24 cellular contexts compared by ENCODE assay signal in genomic region chr3:120726784-120727183, GRCh38. TPM values are rescaled to one million over a fixed set of nuclear protein-coding genes. Genes with fewer than 3 reads are reported as not detected.
"Had no signal": no experiment of that assay in that cellular context is flagged by ENCODE, and none has a peak within 500 bp of the region (broad histone marks: within the 10 kb centered on the region; RNA-seq: fewer than 3 reads in every experiment).

No MANE protein-coding gene starts in this region.

- H3K27me3 Mint-ChIP-seq: naive B cell, T-helper 17 cell had no signal

- H3K4me3 Mint-ChIP-seq: activated T-helper 1 cell treated with anti-CD3 and anti-CD28 coated beads, Interleukin-12 subunit alpha, Interleukin-12 subunit beta, Interleukin-2, Interleukin-4 antibody, amounts not matched to agents 30 ng/mL and 10 ng/mL and 1 ng/mL, durations not matched to agents 14 hours and 24 hours and 36 hours; neural crest cell; T-helper 17 cell had no signal

- DNase-seq: activated CD4-positive, alpha-beta T cell treated with anti-CD3 and anti-CD28 coated beads, Interleukin-2, amount 50 U/mL, for 48 hours; activated gamma-delta T cell treated with Interleukin-2 at 50 U/mL for 16 hours; amniotic stem cell; dorsolateral prefrontal cortex; heart right ventricle; left cardiac atrium; mesenchymal stem cell; mucosa of descending colon; naive B cell; stimulated activated naive CD8-positive, alpha-beta T cell treated with anti-CD3 and anti-CD28 coated beads, Interleukin-15, Interleukin-2, amounts not matched to agents 100 U/mL and 50 U/mL, for 24 hours; T-helper 17 cell; transverse colon; uterus; WERI-Rb-1 had no signal

- H3K27ac Mint-ChIP-seq: activated naive CD4-positive, alpha-beta T cell treated with anti-CD3 and anti-CD28 coated beads, Interleukin-2, amount 50 U/mL, for 72 hours; activated T-helper 1 cell treated with anti-CD3 and anti-CD28 coated beads, Interleukin-12 subunit alpha, Interleukin-12 subunit beta, Interleukin-2, Interleukin-4 antibody, amounts not matched to agents 30 ng/mL and 10 ng/mL and 1 ng/mL, durations not matched to agents 14 hours and 24 hours and 36 hours; T-helper 17 cell had no signal

- H3K27me3 ChIP-seq: dorsolateral prefrontal cortex, gastroesophageal sphincter, heart right ventricle, right atrium auricular region, suprapubic skin, transverse colon, uterus had no signal

- H3K4me1 Mint-ChIP-seq: naive B cell, neural crest cell had no signal

- H3K4me1 ChIP-seq: gastroesophageal sphincter, heart right ventricle, prostate gland, right atrium auricular region, suprapubic skin, transverse colon, uterus had no signal

- H3K27ac ChIP-seq: dorsolateral prefrontal cortex, gastroesophageal sphincter, heart right ventricle, prostate gland, right atrium auricular region, suprapubic skin, transverse colon, uterus, WERI-Rb-1 had no signal

- H3K36me3 ChIP-seq: prostate gland, right atrium auricular region, transverse colon, uterus, WERI-Rb-1 had no signal

- H3K9me3 ChIP-seq: gastroesophageal sphincter, prostate gland, right atrium auricular region, suprapubic skin, transverse colon, uterus had no signal

- H3K4me3 ChIP-seq: dorsolateral prefrontal cortex, gastroesophageal sphincter, heart right ventricle, mucosa of descending colon, prostate gland, right atrium auricular region, suprapubic skin, transverse colon, uterus had no signal

- H3K36me3 Mint-ChIP-seq: naive B cell had no signal

- H3K9me3 Mint-ChIP-seq: activated naive CD4-positive, alpha-beta T cell treated with anti-CD3 and anti-CD28 coated beads, Interleukin-2, amount 50 U/mL, for 72 hours; activated T-helper 1 cell treated with anti-CD3 and anti-CD28 coated beads, Interleukin-12 subunit alpha, Interleukin-12 subunit beta, Interleukin-2, Interleukin-4 antibody, amounts not matched to agents 30 ng/mL and 10 ng/mL and 1 ng/mL, durations not matched to agents 14 hours and 24 hours and 36 hours; neural crest cell had no signal

RNA-seq across cellular contexts. Expression of gene HGD, which starts 44.7 kb away (rescaled TPM):
- total RNA-seq: gastroesophageal sphincter, lower leg skin, skeletal muscle tissue had no signal
- polyA plus RNA-seq: fibroblast of lung had no signal
